ENCODE assay signal across 28 cellular contexts in the genomic region with DNA sequence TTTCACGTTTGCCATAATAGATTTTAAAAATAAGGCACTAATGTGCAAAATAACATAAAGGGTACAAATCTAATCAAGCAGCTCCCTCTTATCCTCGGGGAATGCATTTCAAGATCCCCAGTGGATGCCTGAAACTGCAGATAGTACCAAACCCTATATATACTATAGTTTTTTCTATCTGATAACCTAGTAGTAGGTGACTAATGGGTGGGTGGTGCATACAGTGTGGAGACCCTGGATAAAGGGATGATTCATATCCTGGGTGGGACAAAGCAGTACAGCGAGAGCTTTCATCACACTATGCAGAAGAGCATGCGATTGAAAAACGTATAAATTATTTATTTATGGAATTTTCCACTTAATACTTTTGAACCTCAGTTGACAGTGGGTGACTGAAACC.
"Had no signal": no experiment of that assay in that cellular context is flagged by ENCODE, and none has a peak within 500 bp of the region (broad histone marks: within the 10 kb centered on the region; RNA-seq: fewer than 3 reads in every experiment).

No MANE protein-coding gene starts in this region.

- H3K9me3 ChIP-seq: ascending aorta, Peyer's patch had no signal

- H3K36me3 ChIP-seq: ascending aorta, Peyer's patch had no signal

- H3K4me1 ChIP-seq: ascending aorta, Peyer's patch had no signal

- H3K36me3 Mint-ChIP-seq: activated naive CD4-positive, alpha-beta T cell treated with anti-CD3 and anti-CD28 coated beads, Interleukin-2, amount 50 U/mL, for 72 hours; brain; T-cell had no signal

- DNase-seq: activated B cell treated with CpG ODN at 0.5 μM for 24 hours; activated CD4-positive, alpha-beta T cell treated with anti-CD3 and anti-CD28 coated beads for 1 hour; activated CD4-positive, alpha-beta T cell treated with anti-CD3 and anti-CD28 coated beads, Interleukin-2, amount 10 ng/mL, durations not matched to agents 24 days and 14 days; activated CD4-positive, alpha-beta T cell treated with anti-CD3 and anti-CD28 coated beads, Interleukin-2, amount 50 U/mL, for 48 hours; activated CD8-positive, alpha-beta memory T cell treated with anti-CD3 and anti-CD28 coated beads for 24 hours; activated effector memory CD4-positive, alpha-beta T cell treated with anti-CD3 and anti-CD28 coated beads, Interleukin-2, amount 50 U/mL, for 16 hours; activated naive CD4-positive, alpha-beta T cell treated with Interleukin-2 at 50 U/mL for 16 hours; activated naive CD8-positive, alpha-beta T cell treated with anti-CD3 and anti-CD28 coated beads, Interleukin-2, amount 50 U/mL, for 24 hours; activated T-cell treated with anti-CD3 and anti-CD28 coated beads, Interleukin-2, amount 50 U/mL, for 4 hours; amniotic stem cell; central memory CD4-positive, alpha-beta T cell; MM.1S; NCI-H1105; NCI-H1436; NCI-H187; NCI-H2081; NCI-H510A treated with DMSO at 0.1 percent for 48 hours; NCI-H69; NK-92 treated with Interleukin-12 subunit alpha and Interleukin-12 subunit beta, amount 100 ng/mL, for 24 hours; Peyer's patch; SHP77 treated with DMSO at 0.1 percent for 48 hours; T-cell; T-helper 2 cell; T1000 had no signal

- H3K27ac Mint-ChIP-seq: activated B cell treated with CpG ODN at 0.5 μM for 24 hours; activated CD4-positive, alpha-beta T cell treated with anti-CD3 and anti-CD28 coated beads, Interleukin-2, amount 10 ng/mL, durations not matched to agents 24 days and 14 days; activated naive CD4-positive, alpha-beta T cell treated with anti-CD3 and anti-CD28 coated beads, Interleukin-2, amount 50 U/mL, for 72 hours; activated naive CD8-positive, alpha-beta T cell treated with anti-CD3 and anti-CD28 coated beads, Interleukin-2, amount 50 U/mL, for 24 hours; brain; T-cell had no signal

- H3K4me3 ChIP-seq: ascending aorta, Peyer's patch had no signal

- H3K27me3 ChIP-seq: ascending aorta, Peyer's patch had no signal

- FAIRE-seq: TTC549 had no signal

- H3K4me3 Mint-ChIP-seq: activated B cell treated with CpG ODN at 0.5 μM for 24 hours; activated CD4-positive, alpha-beta T cell treated with anti-CD3 and anti-CD28 coated beads, Interleukin-2, amount 10 ng/mL, durations not matched to agents 24 days and 14 days; activated naive CD8-positive, alpha-beta T cell treated with anti-CD3 and anti-CD28 coated beads, Interleukin-2, amount 50 U/mL, for 24 hours; activated T-cell treated with anti-CD3 and anti-CD28 coated beads, Interleukin-2, amount 50 U/mL, for 4 hours; brain; T-cell had no signal

- H3K4me1 Mint-ChIP-seq: activated B cell treated with CpG ODN at 0.5 μM for 24 hours; activated CD4-positive, alpha-beta T cell treated with anti-CD3 and anti-CD28 coated beads, Interleukin-2, amount 10 ng/mL, durations not matched to agents 24 days and 14 days; activated naive CD8-positive, alpha-beta T cell treated with anti-CD3 and anti-CD28 coated beads, Interleukin-2, amount 50 U/mL, for 24 hours; T-cell had no signal

- H3K9me3 Mint-ChIP-seq: activated B cell treated with CpG ODN at 0.5 μM for 24 hours; activated CD4-positive, alpha-beta T cell treated with anti-CD3 and anti-CD28 coated beads, Interleukin-2, amount 10 ng/mL, durations not matched to agents 24 days and 14 days; activated naive CD4-positive, alpha-beta T cell treated with anti-CD3 and anti-CD28 coated beads, Interleukin-2, amount 50 U/mL, for 72 hours; activated naive CD8-positive, alpha-beta T cell treated with anti-CD3 and anti-CD28 coated beads, Interleukin-2, amount 50 U/mL, for 24 hours; activated T-cell treated with anti-CD3 and anti-CD28 coated beads, Interleukin-2, amount 50 U/mL, for 4 hours; brain; T-cell had no signal

- H3K27me3 Mint-ChIP-seq: activated CD4-positive, alpha-beta T cell treated with anti-CD3 and anti-CD28 coated beads, Interleukin-2, amount 10 ng/mL, durations not matched to agents 24 days and 14 days had no signal

- ATAC-seq: activated naive CD4-positive, alpha-beta T cell treated with anti-CD3 and anti-CD28 coated beads, Interleukin-2, amount 50 U/mL, for 72 hours; activated naive CD8-positive, alpha-beta T cell treated with anti-CD3 and anti-CD28 coated beads, Interleukin-2, amount 50 U/mL, for 24 hours; activated T-cell treated with anti-CD3 and anti-CD28 coated beads, Interleukin-2, amount 50 U/mL, for 4 hours; T-cell had no signal

- H3K27ac ChIP-seq: ascending aorta, Peyer's patch had no signal
